ENCODE assay signal across 8 cellular contexts in genomic region chr19:16594131-16594586, GRCh38. TPM values are rescaled to one million over a fixed set of nuclear protein-coding genes. Genes with fewer than 3 reads are reported as not detected.
A peak's percentile ranks its signal among the peaks of the same experiment; 100 is the strongest.
DNase-seq lines count a peak whose midpoint lies in the region; ATAC-seq and TF ChIP-seq lines count a peak whose summit lies in the region.

No MANE protein-coding gene starts in this region.

- no peaks in the 10 kb centered on the region for H3K27me3 Mint-ChIP-seq in activated CD4-positive, alpha-beta T cell treated with anti-CD3 and anti-CD28 coated beads, Interleukin-2, amount 10 ng/mL, durations not matched to agents 7 days and 5 days
- H3K27me3 Mint-ChIP-seq in naive thymus-derived CD4-positive, alpha-beta T cell: no peaks in the 10 kb centered on the region

- TF ChIP-seq EP300 in suprapubic skin (IDR thresholded peaks at IDR 0.05): no peak

- peaks cover 5% of the 10 kb centered on the region for H3K36me3 Mint-ChIP-seq in activated CD4-positive, alpha-beta T cell treated with anti-CD3 and anti-CD28 coated beads, Interleukin-2, amount 10 ng/mL, durations not matched to agents 7 days and 5 days (ENCODE audit: low read depth)
- H3K36me3 Mint-ChIP-seq in naive thymus-derived CD4-positive, alpha-beta T cell: peaks cover 0 to 5% (median 0%) of the 10 kb centered on the region in 5 donors

- H3K4me1 ChIP-seq in naive thymus-derived CD4-positive, alpha-beta T cell (ENCODE audit: control insufficient read depth in 2 of 2, insufficient read depth in 2 of 2, low read length in 2 of 2): peaks cover 32 to 34% of the 10 kb centered on the region in 2 donors
- peaks cover 58% of the 10 kb centered on the region for H3K4me1 ChIP-seq in suprapubic skin

- no peaks in the 10 kb centered on the region for H3K27me3 ChIP-seq in naive thymus-derived CD4-positive, alpha-beta T cell (ENCODE audit: control insufficient read depth in 2 of 2, insufficient read depth in 2 of 2, low read length in 2 of 2)
- no peaks in the 10 kb centered on the region for H3K27me3 ChIP-seq in suprapubic skin

- H3K27ac Mint-ChIP-seq in activated CD4-positive, alpha-beta T cell treated with anti-CD3 and anti-CD28 coated beads, Interleukin-2, amount 10 ng/mL, durations not matched to agents 7 days and 5 days: peak overlapping the region; percentile 91
- peak overlapping the region; percentile 80 to 95 (median 92) for H3K27ac Mint-ChIP-seq in naive thymus-derived CD4-positive, alpha-beta T cell

- CTCF ChIA-PET in activated CD4-positive, alpha-beta T cell treated with anti-CD3 and anti-CD28 coated beads, Interleukin-2, amount 10 ng/mL, durations not matched to agents 7 days and 5 days (lab: Charles Lee): interaction anchor here (1.3 to 1.5 kb wide), 2 partner anchors 10 to 24 kb away, joined by 3 to 6 read pairs; no protein-coding TSS in a partner anchor
- CTCF ChIA-PET in naive thymus-derived CD4-positive, alpha-beta T cell (lab: Charles Lee): interaction anchor here (0.9 to 1.1 kb wide), 2 partner anchors 27 to 60 kb away, joined by 3 read pairs; no protein-coding TSS in a partner anchor

- no peak for TF ChIP-seq CTCF in GM12875 (IDR thresholded peaks at IDR 0.05; ENCODE audit: borderline replicate concordance, insufficient read depth, low read depth, low read length)
- peak in 1 of 2 donors; percentile 6 for TF ChIP-seq CTCF in suprapubic skin (IDR thresholded peaks at IDR 0.05)

- H3K36me3 ChIP-seq in naive thymus-derived CD4-positive, alpha-beta T cell (ENCODE audit: control insufficient read depth in 2 of 3, insufficient read depth in 3 of 3, low read length in 3 of 3): no peaks in the 10 kb centered on the region
- no peaks in the 10 kb centered on the region for H3K36me3 ChIP-seq in suprapubic skin

- POLR2A ChIA-PET in activated CD4-positive, alpha-beta T cell treated with anti-CD3 and anti-CD28 coated beads, Interleukin-2, amount 10 ng/mL, durations not matched to agents 7 days and 5 days (lab: Charles Lee): interaction anchor here (0.6 kb wide), 1 partner anchor 129 kb away, joined by 3 read pairs; no protein-coding TSS in a partner anchor
- POLR2A ChIA-PET in naive thymus-derived CD4-positive, alpha-beta T cell (lab: Charles Lee): interaction anchor here (0.8 to 1.6 kb wide), 5 partner anchors 10 to 27 kb away, joined by 3 to 4 read pairs (median 3); no protein-coding TSS in a partner anchor

- ATAC-seq in HG03442 (IDR thresholded peaks at IDR 0.05; ENCODE audit: unreplicated experiment) (peak; percentile 41), HG02852 (IDR thresholded peaks at IDR 0.05; ENCODE audit: unreplicated experiment) (no peak)
- peak; percentile 76 for ATAC-seq in naive thymus-derived CD4-positive, alpha-beta T cell

- H3K4me3 Mint-ChIP-seq in activated CD4-positive, alpha-beta T cell treated with anti-CD3 and anti-CD28 coated beads, Interleukin-2, amount 10 ng/mL, durations not matched to agents 7 days and 5 days: peak overlapping the region; percentile 65
- H3K4me3 Mint-ChIP-seq in naive thymus-derived CD4-positive, alpha-beta T cell: peak overlapping the region; percentile 73 to 93 (median 82)

- peaks cover 77% of the 10 kb centered on the region for H3K4me1 Mint-ChIP-seq in activated CD4-positive, alpha-beta T cell treated with anti-CD3 and anti-CD28 coated beads, Interleukin-2, amount 10 ng/mL, durations not matched to agents 7 days and 5 days
- peaks cover 52 to 86% (median 73%) of the 10 kb centered on the region in 7 donors for H3K4me1 Mint-ChIP-seq in naive thymus-derived CD4-positive, alpha-beta T cell

- intact Hi-C loops in naive thymus-derived CD4-positive, alpha-beta T cell (cut with micrococcal nuclease): loop anchor here (1.0 to 2.0 kb wide), 4 partner anchors 10 to 52 kb away; partner anchors contain the start of gene CHERP (in 1 of the 2)

- no peaks in the 10 kb centered on the region for H3K9me3 Mint-ChIP-seq in activated CD4-positive, alpha-beta T cell treated with anti-CD3 and anti-CD28 coated beads, Interleukin-2, amount 10 ng/mL, durations not matched to agents 7 days and 5 days
- H3K9me3 Mint-ChIP-seq in naive thymus-derived CD4-positive, alpha-beta T cell: peaks cover 0 to 1% (median 0%) of the 10 kb centered on the region in 11 donors

- no peaks in the 10 kb centered on the region for H3K9me3 ChIP-seq in naive thymus-derived CD4-positive, alpha-beta T cell (ENCODE audit: control insufficient read depth in 2 of 3, low read length in 3 of 3)
- H3K9me3 ChIP-seq in suprapubic skin: no peaks in the 10 kb centered on the region

- WGBS in suprapubic skin: 74% methylated on average over 9 of the region's 10 CpGs

- H3K27ac ChIP-seq in naive thymus-derived CD4-positive, alpha-beta T cell (ENCODE audit: low read depth, low read length): peak overlapping the region; percentile 65
- no peak overlapping the region for H3K27ac ChIP-seq in suprapubic skin

- DNase-seq in activated CD4-positive, alpha-beta T cell treated with anti-CD3 and anti-CD28 coated beads, Interleukin-2, amount 10 ng/mL, durations not matched to agents 7 days and 5 days: peak; percentile 61
- DNase-seq in naive thymus-derived CD4-positive, alpha-beta T cell: peak in 3 of 9 donors; percentile 27 to 54 (median 35)
- DNase-seq in suprapubic skin (ENCODE audit: low spot score in 2 of 2) (no peak), A172 (ENCODE audit: low spot score) (no peak), NCI-H1105 (lab: John Stamatoyannopoulos, UW) (no peak)

- TF ChIP-seq POLR2A in suprapubic skin (IDR thresholded peaks at IDR 0.05): no peak

- H3K4me3 ChIP-seq in GM12875 (ENCODE audit: low read depth, low read length) (peak overlapping the region; percentile 31), suprapubic skin (no peak overlapping the region)
- H3K4me3 ChIP-seq in naive thymus-derived CD4-positive, alpha-beta T cell (ENCODE audit: low read length): peak overlapping the region; percentile 22

RNA-seq across cellular contexts. Expression of gene SLC35E1, which starts 21.9 kb away (rescaled TPM):
- 10 to 100 TPM; 40.6 to 43.1 TPM for total RNA-seq in activated CD4-positive, alpha-beta T cell treated with anti-CD3 and anti-CD28 coated beads, Interleukin-2, amount 10 ng/mL, durations not matched to agents 7 days and 5 days
- 10 to 100 TPM; 33.0 to 67.3 (median 58.7) TPM for total RNA-seq in naive thymus-derived CD4-positive, alpha-beta T cell
- 10 to 100 TPM; 13.3 to 25.0 TPM for polyA plus RNA-seq in naive thymus-derived CD4-positive, alpha-beta T cell
- 10 to 100 TPM; 49.8 to 64.8 (median 56.3) TPM for total RNA-seq in suprapubic skin
- total RNA-seq in A172 (2014; rRNA removed; shearing (Covaris generic)): 29.1 TPM in 2 replicates

RNA-seq across cellular contexts. Expression of gene MED26, which starts 33.8 kb away (rescaled TPM):
- 10 to 100 TPM; 14.6 to 15.6 TPM for total RNA-seq in activated CD4-positive, alpha-beta T cell treated with anti-CD3 and anti-CD28 coated beads, Interleukin-2, amount 10 ng/mL, durations not matched to agents 7 days and 5 days
- 10 to 100 TPM; 14.2 to 34.3 (median 17.4) TPM for total RNA-seq in naive thymus-derived CD4-positive, alpha-beta T cell
- 1 to 10 TPM; 3.3 to 5.3 TPM for polyA plus RNA-seq in naive thymus-derived CD4-positive, alpha-beta T cell
- 10 to 100 TPM; 13.1 to 15.4 (median 14.6) TPM for total RNA-seq in suprapubic skin
- 8.5 and 10.0 TPM in 2 replicates for total RNA-seq in A172 (2014; rRNA removed; shearing (Covaris generic))

RNA-seq across cellular contexts. Expression of gene CHERP, which starts 51.9 kb away (rescaled TPM):
- total RNA-seq in activated CD4-positive, alpha-beta T cell treated with anti-CD3 and anti-CD28 coated beads, Interleukin-2, amount 10 ng/mL, durations not matched to agents 7 days and 5 days: 10 to 100 TPM; 57.9 to 62.2 TPM
- total RNA-seq in naive thymus-derived CD4-positive, alpha-beta T cell: 10 to 100 TPM; 53.8 to 80.7 (median 62.7) TPM
- polyA plus RNA-seq in naive thymus-derived CD4-positive, alpha-beta T cell: 10 to 100 TPM; 10.4 to 24.3 TPM
- total RNA-seq in suprapubic skin: 10 to 100 TPM; 13.3 to 35.6 (median 18.9) TPM
- total RNA-seq in A172 (2014; rRNA removed; shearing (Covaris generic)): 2.9 and 3.3 TPM in 2 replicates
